Comparison of ENCODE assay signal across 19 cellular contexts in genomic region chr22:27677895-27678458, GRCh38.
"Had no signal": no experiment of that assay in that cellular context is flagged by ENCODE, and none has a peak within 500 bp of the region (broad histone marks: within the 10 kb centered on the region; RNA-seq: fewer than 3 reads in every experiment).

No MANE protein-coding gene starts in this region.

- H3K9me3 Mint-ChIP-seq: activated naive CD4-positive, alpha-beta T cell treated with anti-CD3 and anti-CD28 coated beads for 36 hours; activated naive CD8-positive, alpha-beta T cell treated with anti-CD3 and anti-CD28 coated beads, Interleukin-2, amount 50 U/mL, for 24 hours; activated T-helper 17 cell treated with anti-CD3 and anti-CD28 coated beads, Interleukin-2, amount 50 U/mL, for 72 hours; effector memory CD8-positive, alpha-beta T cell had no signal

- H3K4me1 ChIP-seq: breast epithelium, lower lobe of right lung had no signal

- H3K27ac Mint-ChIP-seq: activated naive CD4-positive, alpha-beta T cell treated with anti-CD3 and anti-CD28 coated beads for 36 hours; activated naive CD8-positive, alpha-beta T cell treated with anti-CD3 and anti-CD28 coated beads, Interleukin-2, amount 50 U/mL, for 24 hours; activated T-helper 17 cell treated with anti-CD3 and anti-CD28 coated beads, Interleukin-2, amount 50 U/mL, for 72 hours; effector memory CD8-positive, alpha-beta T cell had no signal

- H3K36me3 ChIP-seq: ascending aorta, breast epithelium, gastrocnemius medialis, heart right ventricle, lower lobe of right lung, neutrophil, tibial nerve had no signal

- H3K27ac ChIP-seq: ascending aorta, breast epithelium, heart right ventricle, lower lobe of right lung, neutrophil, tibial nerve had no signal

- H3K27me3 ChIP-seq: ascending aorta, breast epithelium, gastrocnemius medialis, heart right ventricle, neutrophil had no signal

- H3K9me3 ChIP-seq: ascending aorta, breast epithelium, gastrocnemius medialis, lower lobe of right lung, neutrophil had no signal

- H3K4me1 Mint-ChIP-seq: activated naive CD8-positive, alpha-beta T cell treated with anti-CD3 and anti-CD28 coated beads, Interleukin-2, amount 50 U/mL, for 24 hours; activated T-helper 17 cell treated with anti-CD3 and anti-CD28 coated beads, Interleukin-2, amount 50 U/mL, for 72 hours had no signal

- DNase-seq: activated CD4-positive, alpha-beta T cell treated with anti-CD3 and anti-CD28 coated beads, Interleukin-2, amount 50 U/mL, for 4 hours; activated CD4-positive, CD25-positive, alpha-beta regulatory T cell treated with anti-CD3 and anti-CD28 coated beads, Interleukin-2, amount 50 U/mL, for 72 hours; activated naive CD4-positive, alpha-beta T cell treated with anti-CD3 and anti-CD28 coated beads for 36 hours; activated naive CD8-positive, alpha-beta T cell treated with anti-CD3 and anti-CD28 coated beads, Interleukin-2, amount 50 U/mL, for 24 hours; activated T-cell treated with anti-CD3 and anti-CD28 coated beads for 4 hours; dermis blood vessel endothelial cell; effector memory CD8-positive, alpha-beta T cell; gastrocnemius medialis; heart right ventricle; lower lobe of right lung; midbrain; retina; stimulated activated CD4-positive, alpha-beta T cell treated with anti-CD3 and anti-CD28 coated beads, Interleukin-4, amount 100 ng/mL, for 24 hours; stimulated activated naive CD4-positive, alpha-beta T cell had no signal

- ATAC-seq: activated naive CD8-positive, alpha-beta T cell treated with anti-CD3 and anti-CD28 coated beads, Interleukin-2, amount 50 U/mL, for 24 hours; activated T-helper 17 cell treated with anti-CD3 and anti-CD28 coated beads, Interleukin-2, amount 50 U/mL, for 72 hours; effector memory CD8-positive, alpha-beta T cell; gastrocnemius medialis; heart right ventricle; lower lobe of right lung had no signal

- H3K4me3 Mint-ChIP-seq: activated naive CD4-positive, alpha-beta T cell treated with anti-CD3 and anti-CD28 coated beads for 36 hours; activated naive CD8-positive, alpha-beta T cell treated with anti-CD3 and anti-CD28 coated beads, Interleukin-2, amount 50 U/mL, for 24 hours; activated T-helper 17 cell treated with anti-CD3 and anti-CD28 coated beads, Interleukin-2, amount 50 U/mL, for 72 hours; effector memory CD8-positive, alpha-beta T cell had no signal

- H3K4me3 ChIP-seq: ascending aorta, breast epithelium, gastrocnemius medialis, heart right ventricle, lower lobe of right lung, tibial nerve had no signal
